In the genomic region with DNA sequence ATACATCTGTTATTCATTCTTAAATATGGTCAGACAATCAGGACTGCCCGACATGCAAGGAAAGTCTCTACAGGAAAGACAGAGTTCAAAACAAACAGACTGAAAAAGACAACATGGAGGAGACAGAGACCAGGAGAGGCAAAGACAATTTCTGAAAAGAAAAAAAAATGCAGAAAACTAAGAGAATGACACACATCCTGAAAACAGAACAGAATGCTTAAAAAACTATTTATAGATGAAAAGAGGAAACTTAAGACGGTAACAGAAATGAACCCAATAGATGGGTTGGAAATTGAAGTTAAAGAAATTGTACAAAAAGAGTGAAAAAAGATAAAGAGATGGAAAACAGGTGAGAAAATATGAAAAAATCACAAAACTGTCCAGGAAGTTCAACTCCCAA, we compare ENCODE assay signal across 17 cellular contexts.
DNase-seq lines count a peak whose midpoint lies in the region; ATAC-seq and TF ChIP-seq lines count a peak whose summit lies in the region.
"Had no signal": no experiment of that assay in that cellular context is flagged by ENCODE, and none has a peak within 500 bp of the region (broad histone marks: within the 10 kb centered on the region; RNA-seq: fewer than 3 reads in every experiment).

No MANE protein-coding gene starts in this region.

- peaks cover 0 to 25% (median 7%) of the 10 kb centered on the region in 8 donors for H3K9me3 ChIP-seq in spleen
- H3K9me3 ChIP-seq: pancreas, upper lobe of left lung had no signal

- 36 to 46% (median 37%) methylated on average over 2 of the region's 2 CpGs for WGBS in spleen, 5 donors

- H3K27ac ChIP-seq in spleen = peak overlapping the region in 6 of 8 donors; percentile 7 to 77 (median 22)
- H3K27ac ChIP-seq: HL-60, left ventricle myocardium inferior, pancreas, upper lobe of left lung had no signal

- peaks cover 10 to 65% (median 26%) of the 10 kb centered on the region in 6 donors for H3K4me1 ChIP-seq in spleen
- H3K4me1 ChIP-seq: left ventricle myocardium inferior, pancreas, upper lobe of left lung had no signal

- H3K4me1 Mint-ChIP-seq in activated CD8-positive, alpha-beta memory T cell treated with anti-CD3 and anti-CD28 coated beads, Interleukin-2, amount 10 ng/mL, durations not matched to agents 7 days and 5 days = peaks cover 85% of the 10 kb centered on the region
- H3K4me1 Mint-ChIP-seq in IgD-negative memory B cell = peaks cover 38 to 60% (median 56%) of the 10 kb centered on the region in 3 donors
- peaks cover 56% of the 10 kb centered on the region for H3K4me1 Mint-ChIP-seq in activated T-helper 17 cell treated with anti-CD3 and anti-CD28 coated beads, Interleukin-2, amount 50 U/mL, for 72 hours

- TF ChIP-seq CTCF in spleen (IDR thresholded peaks at IDR 0.05 in 8 of 11, conservative IDR thresholded peaks at IDR 0.05 in 3 of 11) = no peak

- peak overlapping the region; percentile 79 for H3K27ac Mint-ChIP-seq in activated CD8-positive, alpha-beta memory T cell treated with anti-CD3 and anti-CD28 coated beads, Interleukin-2, amount 10 ng/mL, durations not matched to agents 7 days and 5 days
- peak overlapping the region; percentile 2 to 78 (median 38) for H3K27ac Mint-ChIP-seq in IgD-negative memory B cell
- H3K27ac Mint-ChIP-seq in activated T-helper 17 cell treated with anti-CD3 and anti-CD28 coated beads, Interleukin-2, amount 50 U/mL, for 72 hours = peak overlapping the region; percentile 75

- peaks cover 69% of the 10 kb centered on the region for H3K36me3 Mint-ChIP-seq in activated CD8-positive, alpha-beta memory T cell treated with anti-CD3 and anti-CD28 coated beads, Interleukin-2, amount 10 ng/mL, durations not matched to agents 7 days and 5 days
- H3K36me3 Mint-ChIP-seq in IgD-negative memory B cell = peaks cover 10% of the 10 kb centered on the region
- peaks cover 97% of the 10 kb centered on the region for H3K36me3 Mint-ChIP-seq in activated T-helper 17 cell treated with anti-CD3 and anti-CD28 coated beads, Interleukin-2, amount 50 U/mL, for 72 hours (ENCODE audit: low read depth)

- peaks cover 4% of the 10 kb centered on the region for H3K9me3 Mint-ChIP-seq in activated CD8-positive, alpha-beta memory T cell treated with anti-CD3 and anti-CD28 coated beads, Interleukin-2, amount 10 ng/mL, durations not matched to agents 7 days and 5 days (ENCODE audit: low read depth)
- H3K9me3 Mint-ChIP-seq in IgD-negative memory B cell = no peaks in the 10 kb centered on the region
- H3K9me3 Mint-ChIP-seq in activated T-helper 17 cell treated with anti-CD3 and anti-CD28 coated beads, Interleukin-2, amount 50 U/mL, for 72 hours = peaks cover 8% of the 10 kb centered on the region

- no peaks in the 10 kb centered on the region for H3K27me3 ChIP-seq in spleen (replicated peaks in 1 of 7)
- H3K27me3 ChIP-seq: pancreas, upper lobe of left lung had no signal

- no peak for TF ChIP-seq POLR2A in spleen (IDR thresholded peaks at IDR 0.05)

- H3K4me3 Mint-ChIP-seq in activated CD8-positive, alpha-beta memory T cell treated with anti-CD3 and anti-CD28 coated beads, Interleukin-2, amount 10 ng/mL, durations not matched to agents 7 days and 5 days = peak overlapping the region; percentile 9
- H3K4me3 Mint-ChIP-seq in IgD-negative memory B cell = peak overlapping the region in 3 of 4 donors; percentile 12 to 81 (median 62)
- H3K4me3 Mint-ChIP-seq in activated T-helper 17 cell treated with anti-CD3 and anti-CD28 coated beads, Interleukin-2, amount 50 U/mL, for 72 hours = peak overlapping the region; percentile 69

- H3K4me3 ChIP-seq in spleen = no peak overlapping the region
- H3K4me3 ChIP-seq: K562, left ventricle myocardium inferior, pancreas, upper lobe of left lung had no signal

- intact Hi-C loops in spleen (cut with DNase I; ENCODE audit: low total_unique reads) = no loop called here

- H3K36me3 ChIP-seq in spleen = peaks cover 0 to 17% (median 4%) of the 10 kb centered on the region in 6 donors
- H3K36me3 ChIP-seq: left ventricle myocardium inferior, pancreas, upper lobe of left lung had no signal

- no peak for ATAC-seq in activated CD8-positive, alpha-beta memory T cell treated with anti-CD3 and anti-CD28 coated beads, Interleukin-2, amount 10 ng/mL, durations not matched to agents 7 days and 5 days
- ATAC-seq in activated T-helper 17 cell treated with anti-CD3 and anti-CD28 coated beads, Interleukin-2, amount 50 U/mL, for 72 hours (replicated peaks) = no peak
- ATAC-seq: K562, pancreas had no signal

- H3K27me3 Mint-ChIP-seq in activated CD8-positive, alpha-beta memory T cell treated with anti-CD3 and anti-CD28 coated beads, Interleukin-2, amount 10 ng/mL, durations not matched to agents 7 days and 5 days = no peaks in the 10 kb centered on the region
- H3K27me3 Mint-ChIP-seq in IgD-negative memory B cell = no peaks in the 10 kb centered on the region
- H3K27me3 Mint-ChIP-seq in activated T-helper 17 cell treated with anti-CD3 and anti-CD28 coated beads, Interleukin-2, amount 50 U/mL, for 72 hours = no peaks in the 10 kb centered on the region

- no peak for DNase-seq in activated CD8-positive, alpha-beta memory T cell treated with anti-CD3 and anti-CD28 coated beads, Interleukin-2, amount 10 ng/mL, durations not matched to agents 7 days and 5 days
- DNase-seq in activated CD8-positive, alpha-beta memory T cell treated with anti-CD3 and anti-CD28 coated beads, Interleukin-2, amount 50 U/mL, for 4 hours = no peak
- DNase-seq in spleen (no peak), NCI-H2227 treated with DMSO at 0.1 percent for 48 hours (lab: John Stamatoyannopoulos, UW) (no peak), kidney tubule cell (ENCODE audit: low spot score) (no peak), nucleus accumbens (lab: John Stamatoyannopoulos, UW) (no peak)
- DNase-seq: amygdala, foreskin fibroblast, left ventricle myocardium inferior, NCI-H1694, NCI-H446 treated with DMSO at 0.1 percent for 48 hours, pancreas, upper lobe of left lung had no signal

- CTCF ChIA-PET in activated CD8-positive, alpha-beta memory T cell treated with anti-CD3 and anti-CD28 coated beads, Interleukin-2, amount 10 ng/mL, durations not matched to agents 7 days and 5 days (lab: Charles Lee) = interaction anchor here (0.6 to 1.3 kb wide), 3 partner anchors 19 to 70 kb away, joined by 3 read pairs; no protein-coding TSS in a partner anchor

Comparison
In these comparisons a context has a peak if more than half of its experiments do, and no peak if none do; other contexts are left out.
1. H3K4me3 Mint-ChIP-seq: peak in every context shown above with its lines; median percentile 69 in activated T-helper 17 cell treated with anti-CD3 and anti-CD28 coated beads, Interleukin-2, amount 50 U/mL, for 72 hours; 62 in IgD-negative memory B cell; 9 in activated CD8-positive, alpha-beta memory T cell treated with anti-CD3 and anti-CD28 coated beads, Interleukin-2, amount 10 ng/mL, durations not matched to agents 7 days and 5 days.